ENCODE assay signal across 3 cellular contexts in the genomic region with DNA sequence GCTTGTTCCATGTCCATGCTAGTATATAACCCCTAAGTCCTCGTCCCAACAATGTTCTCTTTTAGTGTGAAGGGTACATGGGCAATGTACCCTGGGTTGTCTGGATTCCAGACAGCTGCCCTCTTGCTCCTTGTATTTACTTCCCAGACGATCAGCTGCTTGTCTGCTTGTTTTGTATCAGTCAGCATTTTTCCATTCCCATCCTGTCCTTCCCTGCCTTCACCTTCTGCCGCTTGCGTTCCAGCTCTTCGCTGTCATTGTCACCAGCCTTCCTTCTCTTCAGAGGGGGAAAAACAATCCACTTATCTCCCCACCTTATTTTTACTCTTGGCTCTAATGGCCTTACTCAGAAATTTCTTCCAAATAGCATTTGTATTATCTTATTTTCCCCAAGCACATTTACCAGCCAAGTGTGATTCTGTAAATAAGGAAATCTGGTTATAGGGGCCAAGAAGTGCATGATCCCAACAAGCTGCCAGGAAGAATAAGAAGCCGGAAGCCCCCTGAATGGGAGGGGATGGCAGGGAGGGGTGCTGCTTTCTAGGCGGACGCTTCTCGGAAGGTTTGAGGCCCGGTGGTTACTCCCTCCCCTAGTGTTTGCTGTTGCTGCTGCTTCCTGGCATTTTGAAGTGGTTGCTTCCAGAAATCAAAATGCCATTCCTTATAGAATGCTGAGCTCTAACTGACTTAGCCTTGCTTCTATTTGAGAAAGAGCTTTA.
A peak's percentile ranks its signal among the peaks of the same experiment; 100 is the strongest.
TF ChIP-seq lines count a peak whose summit lies in the region.

No MANE protein-coding gene starts in this region.

TF ChIP-seq in IMR-90, 13 proteins besides CTCF, POLR2A, EP300 and RAD21:
- TF ChIP-seq MAFK (IDR thresholded peaks at IDR 0.05; ENCODE audit: low read depth, low read length) (peak; percentile 94), BHLHE40 (IDR thresholded peaks at IDR 0.05; ENCODE audit: low read depth, low read length) (no peak)

TF ChIP-seq in K562, 482 proteins besides CTCF, POLR2A, EP300 and RAD21:
- no peak for TF ChIP-seq RBFOX2 (IDR thresholded peaks at IDR 0.05; ENCODE audit: low read depth, low read length)
- peak; percentile 91 for TF ChIP-seq MAFG (tag; conservative IDR thresholded peaks at IDR 0.05)
- peak; percentile 87 for TF ChIP-seq MAFK (IDR thresholded peaks at IDR 0.05; ENCODE audit: low read length)
- TF ChIP-seq MAFF (IDR thresholded peaks at IDR 0.05; ENCODE audit: low read length): peak; percentile 85
- TF ChIP-seq ZNF316 (IDR thresholded peaks at IDR 0.05): peak; percentile 96
- no peak for TF ChIP-seq MIER1 (IDR thresholded peaks at IDR 0.05; ENCODE audit: low read depth)
- TF ChIP-seq C11orf30 (IDR thresholded peaks at IDR 0.05; ENCODE audit: low read depth): peak; percentile 93
- peak; percentile 16; the same call in 1 of the 2 replicates for TF ChIP-seq CBFA2T3 (IDR thresholded peaks at IDR 0.05)

TF ChIP-seq in liver, 16 proteins besides CTCF, POLR2A, EP300 and RAD21:
- TF ChIP-seq HNF4G (IDR thresholded peaks at IDR 0.05) (no peak), FOXA2 (IDR thresholded peaks at IDR 0.05) (no peak), NR2F2 (IDR thresholded peaks at IDR 0.05) (peak; percentile 69)
- TF ChIP-seq, protein P1, sequence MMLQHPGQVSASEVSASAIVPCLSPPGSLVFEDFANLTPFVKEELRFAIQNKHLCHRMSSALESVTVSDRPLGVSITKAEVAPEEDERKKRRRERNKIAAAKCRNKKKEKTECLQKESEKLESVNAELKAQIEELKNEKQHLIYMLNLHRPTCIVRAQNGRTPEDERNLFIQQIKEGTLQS (IDR thresholded peaks at IDR 0.05): no peak
